8 cellular contexts compared by ENCODE assay signal in genomic region chr14:37903561-37904191, GRCh38.
DNase-seq lines count a peak whose midpoint lies in the region; ATAC-seq and TF ChIP-seq lines count a peak whose summit lies in the region.

No MANE protein-coding gene starts in this region.

- peak; percentile 67 for TF ChIP-seq RAD21 in Ishikawa (IDR thresholded peaks at IDR 0.05; ENCODE audit: low read depth)

- H3K27ac Mint-ChIP-seq in nephron: no peak overlapping the region

- H3K4me3 Mint-ChIP-seq in nephron: no peak overlapping the region

- peaks cover 20% of the 10 kb centered on the region for H3K27me3 Mint-ChIP-seq in nephron (ENCODE audit: low read depth)

- H3K4me1 Mint-ChIP-seq in nephron: peaks cover 5% of the 10 kb centered on the region

- no peak for TF ChIP-seq EP300 in Ishikawa (IDR thresholded peaks at IDR 0.05; ENCODE audit: borderline replicate concordance)

- H3K36me3 Mint-ChIP-seq in nephron (ENCODE audit: low read depth): no peaks in the 10 kb centered on the region

- peaks cover 3% of the 10 kb centered on the region for H3K9me3 Mint-ChIP-seq in nephron

- TF ChIP-seq CTCF in epithelial cell of proximal tubule (conservative IDR thresholded peaks at IDR 0.05; ENCODE audit: low read depth, low read length): peak; percentile 58
- peak; percentile 59 to 75 (median 69) for TF ChIP-seq CTCF in nephron (IDR thresholded peaks at IDR 0.05; ENCODE audit: unreplicated experiment in 3 of 3)

- ATAC-seq in HG03139 (IDR thresholded peaks at IDR 0.05; ENCODE audit: unreplicated experiment): no peak

- no peak overlapping the region for H3K4me3 ChIP-seq in epithelial cell of proximal tubule (ENCODE audit: low read depth, low read length)

- peak; percentile 36 for DNase-seq in SIG-M5 treated with dmso at 0.1 percent for 504 hours (lab: John Stamatoyannopoulos, UW; ENCODE audit: unreplicated experiment)
- no peak for DNase-seq in SIG-M5 (lab: John Stamatoyannopoulos, UW)
- DNase-seq in RKO (ENCODE audit: low spot score): peak; percentile 71
- peak; percentile 1 for DNase-seq in epithelial cell of proximal tubule (ENCODE audit: low read depth)
- DNase-seq in C1 segment of cervical spinal cord (lab: John Stamatoyannopoulos, UW): no peak

TF ChIP-seq in Ishikawa, 13 proteins besides CTCF, POLR2A, EP300 and RAD21:
- no peak for TF ChIP-seq NFIC (IDR thresholded peaks at IDR 0.05)
- no peak for TF ChIP-seq EGR1 (IDR thresholded peaks at IDR 0.05)
- no peak for TF ChIP-seq TAF1 (IDR thresholded peaks at IDR 0.05; ENCODE audit: low read depth)
- no peak for TF ChIP-seq YY1 (IDR thresholded peaks at IDR 0.05; ENCODE audit: low read depth)
- no peak for TF ChIP-seq USF1 (IDR thresholded peaks at IDR 0.05)
- TF ChIP-seq ZBTB7A (IDR thresholded peaks at IDR 0.05; ENCODE audit: low read depth): no peak
- TF ChIP-seq REST (IDR thresholded peaks at IDR 0.05; ENCODE audit: low read depth): no peak

Comparison
In these comparisons a context has a peak if more than half of its experiments do, and no peak if none do; other contexts are left out.
1. DNase-seq: peak in SIG-M5 treated with dmso at 0.1 percent for 504 hours (single experiment), RKO (single experiment) and epithelial cell of proximal tubule (single experiment); none in SIG-M5 (single experiment) and C1 segment of cervical spinal cord (0 of 14).